In the genomic region with DNA sequence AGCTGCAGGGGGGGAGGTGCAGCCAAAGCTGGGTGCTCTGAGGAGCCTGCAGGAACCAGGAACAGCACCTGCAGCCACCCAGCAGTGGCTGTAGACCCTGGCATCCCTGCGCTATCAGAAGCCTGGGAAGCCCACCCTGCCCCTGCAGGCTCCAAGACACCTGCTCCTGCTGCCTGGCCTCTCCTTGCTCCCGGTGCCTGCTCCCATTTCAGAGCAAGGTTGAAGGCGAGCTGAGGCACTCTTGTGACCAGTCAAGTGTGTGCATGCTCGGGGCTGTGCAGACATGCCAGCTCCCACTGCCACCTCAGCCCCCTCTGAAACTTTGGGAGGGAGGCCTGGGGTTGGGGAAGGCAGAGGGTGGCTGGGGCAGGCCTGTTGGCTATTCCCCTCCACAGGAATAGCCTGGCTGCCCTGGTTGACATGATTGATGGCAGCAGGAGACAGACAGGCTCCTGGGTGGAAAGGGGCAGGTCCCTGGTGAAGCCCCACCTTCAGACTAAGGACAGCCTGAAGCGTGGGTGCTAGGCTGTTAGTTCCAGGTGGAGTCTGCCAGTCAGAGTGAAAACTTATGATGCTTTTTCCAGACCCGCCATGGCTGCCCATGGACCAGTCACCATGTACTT, we compare ENCODE assay signal across 1 cellular context.
TF ChIP-seq lines count a peak whose summit lies in the region.

No MANE protein-coding gene starts in this region.

TF ChIP-seq in H1, 55 proteins besides CTCF, POLR2A, EP300 and RAD21:
- no peak for TF ChIP-seq RNF2 (IDR thresholded peaks at IDR 0.05; ENCODE audit: borderline replicate concordance, low read depth, low read length, missing control alignments, poor library complexity, severe bottlenecking)
- TF ChIP-seq SIX5 (IDR thresholded peaks at IDR 0.05; ENCODE audit: low read depth, low read length), result no peak
- no peak for TF ChIP-seq BRCA1 (IDR thresholded peaks at IDR 0.05; ENCODE audit: low read depth, low read length)
- TF ChIP-seq BACH1 (IDR thresholded peaks at IDR 0.05; ENCODE audit: low read length), result no peak
- TF ChIP-seq TCF12 (IDR thresholded peaks at IDR 0.05; ENCODE audit: low read depth, low read length), result no peak
- no peak for TF ChIP-seq CHD2 (IDR thresholded peaks at IDR 0.05; ENCODE audit: low read length)
- no peak for TF ChIP-seq GTF2F1 (IDR thresholded peaks at IDR 0.05; ENCODE audit: borderline replicate concordance, low read depth, low read length)
